In genomic region chr5:66963559-66963971, GRCh38 we compare ENCODE assay signal across 11 cellular contexts.
A peak's percentile ranks its signal among the peaks of the same experiment; 100 is the strongest.
DNase-seq lines count a peak whose midpoint lies in the region; ATAC-seq, FAIRE-seq and TF ChIP-seq lines count a peak whose summit lies in the region.
"Had no signal": no experiment of that assay in that cellular context is flagged by ENCODE, and none has a peak within 500 bp of the region (broad histone marks: within the 10 kb centered on the region; RNA-seq: fewer than 3 reads in every experiment).

No MANE protein-coding gene starts in this region.

- H3K4me3 ChIP-seq in A549 (no peak overlapping the region), coronary artery (no peak overlapping the region)
- H3K4me3 ChIP-seq in effector memory CD4-positive, alpha-beta T cell (ENCODE audit: insufficient read depth, low read depth, low read length, poor library complexity, severe bottlenecking): no peak overlapping the region
- H3K4me3 ChIP-seq: skin epidermis had no signal

- no peak for TF ChIP-seq EP300 in A549 (IDR thresholded peaks at IDR 0.05)

- CTCF ChIA-PET in A549 (lab: Yijun Ruan, JAX): no interaction called here

- no peaks in the 10 kb centered on the region for H3K27me3 ChIP-seq in effector memory CD4-positive, alpha-beta T cell (replicated peaks; ENCODE audit: control insufficient read depth, insufficient read depth, low read length, poor library complexity, severe bottlenecking)

- no peak for ATAC-seq in A549
- no peak for ATAC-seq in HG03108 (IDR thresholded peaks at IDR 0.05; ENCODE audit: unreplicated experiment)
- no peak for ATAC-seq in GM18861 (IDR thresholded peaks at IDR 0.05; ENCODE audit: unreplicated experiment)

- POLR2A ChIA-PET in A549 (lab: Yijun Ruan, JAX): no interaction called here

- H3K27ac ChIP-seq in A549: peak overlapping the region in 1 of 2 experiments; percentile 57; a peak in 3 of 6 replicates
- peak overlapping the region; percentile 27 to 44 for H3K27ac ChIP-seq in coronary artery
- H3K27ac ChIP-seq in effector memory CD4-positive, alpha-beta T cell (ENCODE audit: insufficient read depth, low read length, poor library complexity, severe bottlenecking): no peak overlapping the region
- H3K27ac ChIP-seq: skin epidermis had no signal

- TF ChIP-seq CTCF in A549 (IDR thresholded peaks at IDR 0.05) (no peak), coronary artery (IDR thresholded peaks at IDR 0.05) (no peak)

- H3K9me3 ChIP-seq in A549: no peaks in the 10 kb centered on the region
- no peaks in the 10 kb centered on the region for H3K9me3 ChIP-seq in effector memory CD4-positive, alpha-beta T cell (ENCODE audit: control insufficient read depth, low read length)

- FAIRE-seq in A549 (lab: Jason Lieb, UNC): no peak

- no peaks in the 10 kb centered on the region for H3K36me3 ChIP-seq in effector memory CD4-positive, alpha-beta T cell (ENCODE audit: control insufficient read depth, insufficient read depth, low read length)

- TF ChIP-seq POLR2A in A549 (IDR thresholded peaks at IDR 0.05; ENCODE audit: low read length): no peak

- no peak for TF ChIP-seq RAD21 in A549 (conservative IDR thresholded peaks at IDR 0.05 in 1 of 2, IDR thresholded peaks at IDR 0.05 in 1 of 2)

- H3K4me2 ChIP-seq in A549: peak overlapping the region; percentile 35

- 67% methylated on average over 1 of the region's 1 CpG for WGBS in A549 (ENCODE audit: missing lambda C conversion rate)

- peaks cover 47% of the 10 kb centered on the region for H3K4me1 ChIP-seq in A549
- H3K4me1 ChIP-seq in effector memory CD4-positive, alpha-beta T cell (ENCODE audit: control insufficient read depth, insufficient read depth, low read length, poor library complexity, severe bottlenecking): no peaks in the 10 kb centered on the region

- DNase-seq in A549 (ENCODE audit: low read depth in 1 of 2, low spot score in 1 of 2) (no peak), HT1080 (ENCODE audit: low read depth) (peak; percentile 22), coronary artery (ENCODE audit: low spot score) (no peak), iPS-NIHi7 (ENCODE audit: extremely low spot score) (peak; percentile 60), NCI-H187 treated with DMSO at 0.1 percent for 48 hours (lab: John Stamatoyannopoulos, UW) (no peak)
- DNase-seq in effector memory CD4-positive, alpha-beta T cell: no peak
- DNase-seq: activated naive CD8-positive, alpha-beta T cell treated with anti-CD3 and anti-CD28 coated beads for 36 hours; NCI-H1417 treated with DMSO at 0.1 percent for 48 hours had no signal

TF ChIP-seq in A549, 52 proteins besides CTCF, POLR2A, EP300 and RAD21:
- TF ChIP-seq ELK1 (IDR thresholded peaks at IDR 0.05; ENCODE audit: low read depth, low read length): no peak
- TF ChIP-seq NPAS2 (CRISPR knock-in tag; IDR thresholded peaks at IDR 0.05; ENCODE audit: borderline replicate concordance): no peak
- TF ChIP-seq TFCP2L1 (CRISPR knock-in tag; IDR thresholded peaks at IDR 0.05): no peak
- no peak for TF ChIP-seq ZC3H11A (IDR thresholded peaks at IDR 0.05)
- no peak for TF ChIP-seq HMGXB4 (CRISPR knock-in tag; IDR thresholded peaks at IDR 0.05; ENCODE audit: borderline replicate concordance)
- TF ChIP-seq JUN (IDR thresholded peaks at IDR 0.05): no peak
- TF ChIP-seq PBX3 (IDR thresholded peaks at IDR 0.05): no peak
- TF ChIP-seq NFE2L2 (conservative IDR thresholded peaks at IDR 0.05; ENCODE audit: low read length): no peak
- TF ChIP-seq HOXB13 (CRISPR knock-in tag; IDR thresholded peaks at IDR 0.05; ENCODE audit: low read depth): no peak
- TF ChIP-seq SREBF2 (IDR thresholded peaks at IDR 0.05): no peak
- TF ChIP-seq BCL3 (IDR thresholded peaks at IDR 0.05): no peak
- no peak for TF ChIP-seq BHLHE40 (IDR thresholded peaks at IDR 0.05; ENCODE audit: low read depth, low read length)
- TF ChIP-seq RFX5 (IDR thresholded peaks at IDR 0.05): no peak
- TF ChIP-seq CHD4 (IDR thresholded peaks at IDR 0.05; ENCODE audit: borderline replicate concordance): no peak
- TF ChIP-seq HEYL (CRISPR knock-in tag; IDR thresholded peaks at IDR 0.05): no peak
TF ChIP-seq in A549: peak in this region for 0.

Comparison
In these comparisons a context has a peak if more than half of its experiments do, and no peak if none do; other contexts are left out.
1. DNase-seq: peak in HT1080 (single experiment) and iPS-NIHi7 (single experiment); none in A549 (0 of 2), coronary artery (single experiment), NCI-H187 treated with DMSO at 0.1 percent for 48 hours (single experiment) and effector memory CD4-positive, alpha-beta T cell (0 of 3).